16 cellular contexts compared by ENCODE assay signal in the genomic region with DNA sequence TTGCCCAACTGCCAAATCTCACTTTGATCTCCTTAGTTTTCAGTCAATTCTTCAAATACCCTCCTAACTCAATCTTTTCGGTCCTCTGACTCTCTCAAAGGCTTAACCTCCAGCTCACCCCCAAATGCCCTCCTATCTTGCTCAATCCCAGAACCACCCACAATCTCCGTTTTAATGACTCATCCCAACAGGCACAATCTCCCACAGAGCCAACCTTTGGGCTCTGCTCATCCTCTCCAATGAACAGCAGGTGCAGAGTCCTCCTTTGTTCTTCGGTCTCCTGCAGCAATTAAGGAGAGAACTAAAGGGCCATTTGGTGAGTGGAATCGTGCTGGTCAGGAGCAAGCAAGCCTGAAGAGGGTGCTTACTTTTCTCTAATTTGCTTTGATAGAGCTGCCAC.
DNase-seq lines count a peak whose midpoint lies in the region; ATAC-seq and FAIRE-seq lines count a peak whose summit lies in the region.
"Had no signal": no experiment of that assay in that cellular context is flagged by ENCODE, and none has a peak within 500 bp of the region (broad histone marks: within the 10 kb centered on the region; RNA-seq: fewer than 3 reads in every experiment).

No MANE protein-coding gene starts in this region.

- peak; percentile 26 for DNase-seq in A172 (ENCODE audit: low spot score)
- DNase-seq in HTR-8/SVneo (ENCODE audit: insufficient read length, low spot score) = peak; percentile 13
- DNase-seq in T-helper 17 cell = no peak
- peak; percentile 48 for DNase-seq in iPS-NIHi7 (ENCODE audit: extremely low spot score)
- DNase-seq in activated effector memory CD4-positive, alpha-beta T cell treated with Interleukin-2 at 50 U/mL for 16 hours = no peak
- no peak for DNase-seq in AG20443 (ENCODE audit: low spot score)
- DNase-seq: CD8-positive, alpha-beta T cell; GDM1; heart right ventricle; NCI-H187 treated with DMSO at 0.1 percent for 48 hours; NCI-H82; stomach had no signal

- ATAC-seq in T-helper 17 cell (no peak), HG03520 (IDR thresholded peaks at IDR 0.05; ENCODE audit: unreplicated experiment) (no peak), GM18873 (IDR thresholded peaks at IDR 0.05; ENCODE audit: low FRiP score, unreplicated experiment) (no peak)
- ATAC-seq: CD8-positive, alpha-beta T cell; heart right ventricle had no signal

- H3K36me3 Mint-ChIP-seq in T-helper 17 cell (ENCODE audit: low read depth) = no peaks in the 10 kb centered on the region
- H3K36me3 Mint-ChIP-seq: CD8-positive, alpha-beta T cell had no signal

- H3K27me3 Mint-ChIP-seq in T-helper 17 cell = no peaks in the 10 kb centered on the region

- peak overlapping the region; percentile 4 for H3K27ac Mint-ChIP-seq in T-helper 17 cell
- H3K27ac Mint-ChIP-seq: CD8-positive, alpha-beta T cell had no signal

- no peak overlapping the region for H3K4me3 Mint-ChIP-seq in T-helper 17 cell
- H3K4me3 Mint-ChIP-seq: CD8-positive, alpha-beta T cell had no signal

- H3K4me1 Mint-ChIP-seq in T-helper 17 cell = peaks cover 3% of the 10 kb centered on the region

- H3K9me3 ChIP-seq in T-helper 17 cell (ENCODE audit: control insufficient read depth, low read length, poor library complexity, severe bottlenecking) = no peaks in the 10 kb centered on the region

- FAIRE-seq in HTR-8/SVneo (lab: Jason Lieb, UNC) = no peak
- FAIRE-seq: astrocyte, RCC 7860 had no signal

Comparison
In these comparisons a context has a peak if more than half of its experiments do, and no peak if none do; other contexts are left out.
1. DNase-seq: peak in A172 (single experiment), HTR-8/SVneo (single experiment) and iPS-NIHi7 (single experiment); none in T-helper 17 cell (0 of 3), activated effector memory CD4-positive, alpha-beta T cell treated with Interleukin-2 at 50 U/mL for 16 hours (single experiment) and AG20443 (single experiment).